In the genomic region with DNA sequence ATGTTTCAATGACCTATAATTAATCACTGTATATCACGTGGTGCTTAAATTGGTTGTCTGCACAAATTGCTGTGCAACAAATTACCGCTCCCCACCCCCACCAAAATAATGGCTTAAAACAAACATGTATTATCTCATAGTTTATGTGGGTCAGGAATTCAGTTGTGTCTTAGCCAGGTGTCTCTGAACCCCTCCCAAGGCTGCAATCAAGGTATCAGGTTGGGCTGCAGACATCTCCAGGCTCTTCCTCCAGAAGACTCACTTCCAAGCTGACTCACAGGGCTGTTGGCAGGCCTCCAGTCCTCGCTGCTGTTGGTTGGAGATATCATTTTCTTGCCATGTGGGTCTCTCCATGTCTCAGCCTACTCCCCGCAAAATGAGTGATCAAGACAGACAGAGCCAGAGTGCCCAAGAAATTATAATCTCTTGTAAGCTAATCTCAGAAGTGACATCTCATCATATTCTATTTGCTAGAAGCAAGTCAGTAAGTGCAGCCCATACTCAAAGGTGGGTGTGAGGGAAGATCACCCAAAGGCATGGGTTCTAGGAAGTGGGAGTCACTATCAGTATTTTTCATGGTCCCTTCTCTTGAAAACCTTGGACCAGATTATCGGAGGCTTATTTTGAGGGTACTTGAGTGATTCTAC, we compare ENCODE assay signal across 1 cellular context.
TF ChIP-seq lines count a peak whose summit lies in the region.

No MANE protein-coding gene starts in this region.

TF ChIP-seq in A549, 52 proteins besides CTCF, POLR2A, EP300 and RAD21:
- TF ChIP-seq, protein P1, sequence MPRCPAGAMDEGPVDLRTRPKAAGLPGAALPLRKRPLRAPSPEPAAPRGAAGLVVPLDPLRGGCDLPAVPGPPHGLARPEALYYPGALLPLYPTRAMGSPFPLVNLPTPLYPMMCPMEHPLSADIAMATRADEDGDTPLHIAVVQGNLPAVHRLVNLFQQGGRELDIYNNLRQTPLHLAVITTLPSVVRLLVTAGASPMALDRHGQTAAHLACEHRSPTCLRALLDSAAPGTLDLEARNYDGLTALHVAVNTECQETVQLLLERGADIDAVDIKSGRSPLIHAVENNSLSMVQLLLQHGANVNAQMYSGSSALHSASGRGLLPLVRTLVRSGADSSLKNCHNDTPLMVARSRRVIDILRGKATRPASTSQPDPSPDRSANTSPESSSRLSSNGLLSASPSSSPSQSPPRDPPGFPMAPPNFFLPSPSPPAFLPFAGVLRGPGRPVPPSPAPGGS (IDR thresholded peaks at IDR 0.05) = no peak
- no peak for TF ChIP-seq HEYL (CRISPR knock-in tag; IDR thresholded peaks at IDR 0.05)
- TF ChIP-seq HDAC2 (IDR thresholded peaks at IDR 0.05) = no peak
- TF ChIP-seq EHMT2 (IDR thresholded peaks at IDR 0.05; ENCODE audit: low read depth) = no peak
- no peak for TF ChIP-seq GATA3 (IDR thresholded peaks at IDR 0.05; ENCODE audit: borderline replicate concordance)
- TF ChIP-seq FOSL2 (IDR thresholded peaks at IDR 0.05) = no peak
- TF ChIP-seq FOSL2 (CRISPR knock-in tag; IDR thresholded peaks at IDR 0.05) = no peak
- TF ChIP-seq FOSB (CRISPR knock-in tag; IDR thresholded peaks at IDR 0.05) = no peak
- TF ChIP-seq POLR2AphosphoS2 (conservative IDR thresholded peaks at IDR 0.05; ENCODE audit: low read length) = no peak
TF ChIP-seq in A549: peak in this region for 0.
